ENCODE assay signal across 1 cellular context in genomic region chr4:185839204-185839712, GRCh38.
TF ChIP-seq lines count a peak whose summit lies in the region.

No MANE protein-coding gene starts in this region.

TF ChIP-seq in HepG2, 621 proteins besides CTCF, POLR2A, EP300 and RAD21 (continued from another document):
- TF ChIP-seq ZNF800 (CRISPR knock-in tag; IDR thresholded peaks at IDR 0.05) (no peak), CREBL2 (CRISPR knock-in tag; IDR thresholded peaks at IDR 0.05; ENCODE audit: borderline replicate concordance) (no peak), ZNF781 (CRISPR knock-in tag; IDR thresholded peaks at IDR 0.05; ENCODE audit: borderline replicate concordance, not compliant biosample characterization) (no peak), FOXJ3 (CRISPR knock-in tag; IDR thresholded peaks at IDR 0.05; ENCODE audit: borderline replicate concordance) (no peak), NFE2 (CRISPR knock-in tag; IDR thresholded peaks at IDR 0.05) (no peak)
TF ChIP-seq in HepG2: peak in this region for 0.
